ENCODE assay signal across 8 cellular contexts in the genomic region with DNA sequence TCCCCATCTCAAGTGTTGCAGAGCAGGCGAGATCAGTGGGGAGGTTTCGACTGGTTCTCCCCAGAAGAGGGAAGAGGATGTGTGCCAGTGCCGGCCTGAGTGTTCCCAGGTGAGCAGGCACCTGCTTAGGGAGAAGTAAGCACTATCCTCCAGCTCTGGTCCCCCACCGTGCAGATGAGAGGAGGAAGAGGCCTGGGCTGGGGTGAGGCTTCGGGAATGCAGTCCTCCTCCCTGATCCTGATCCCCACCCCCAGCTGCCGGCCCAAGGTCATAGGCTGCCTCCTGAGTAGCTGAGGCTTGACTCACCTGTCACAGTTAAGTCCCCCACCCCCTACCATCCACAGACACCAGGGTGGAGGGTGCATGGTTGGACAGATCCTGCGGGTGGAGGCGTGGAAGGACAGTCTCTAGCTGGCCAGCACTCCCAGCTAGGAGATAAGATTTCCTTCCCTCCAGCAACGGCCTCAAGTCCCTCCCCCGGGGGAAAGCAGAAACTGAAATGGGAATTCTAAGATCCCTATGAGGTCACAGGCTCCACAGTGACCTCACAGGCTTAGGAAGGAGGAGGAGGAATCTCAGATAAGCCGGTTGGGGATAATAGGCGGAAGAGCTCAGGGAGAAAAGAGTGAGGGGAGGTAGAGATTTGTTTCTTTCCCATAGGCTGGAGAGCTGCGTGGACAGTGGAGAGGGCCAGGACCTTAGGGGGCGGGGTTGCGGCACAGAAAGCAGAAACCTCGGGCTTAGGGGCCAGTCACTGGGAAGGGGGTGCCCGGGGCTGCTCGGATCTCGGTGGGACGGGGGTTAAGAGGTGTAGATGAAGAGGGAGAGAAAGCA. TPM values are rescaled to one million over a fixed set of nuclear protein-coding genes. Genes with fewer than 3 reads are reported as not detected.
DNase-seq lines count a peak whose midpoint lies in the region; ATAC-seq lines count a peak whose summit lies in the region.

No MANE protein-coding gene starts in this region.

- H3K27ac ChIP-seq in caudate nucleus (ENCODE audit: low read depth, low read length) = peak overlapping the region; percentile 96
- peak overlapping the region; percentile 76 for H3K27ac ChIP-seq in stomach smooth muscle (ENCODE audit: low read length)

- ATAC-seq in left colon (peak; percentile 31), GM21825 (IDR thresholded peaks at IDR 0.05; ENCODE audit: unreplicated experiment) (no peak)

- peaks cover 32% of the 10 kb centered on the region for H3K4me1 ChIP-seq in stomach smooth muscle (ENCODE audit: control insufficient read depth, insufficient read depth, low read length)

- DNase-seq in NCI-H2029 (lab: John Stamatoyannopoulos, UW) (peak; percentile 63), NCI-H2029 treated with DMSO at 0.1 percent for 48 hours (lab: John Stamatoyannopoulos, UW) (no peak), NCI-H226 (peak; percentile 99), caudate nucleus (lab: John Stamatoyannopoulos, UW) (peak in 1 of 61 donors; percentile 20), left colon (peak; percentile 72 to 85), DMS153 (lab: John Stamatoyannopoulos, UW) (no peak)

- peak overlapping the region; percentile 90 to 94 for H3K4me3 ChIP-seq in stomach smooth muscle (ENCODE audit: low read length in 2 of 2)

- intact Hi-C loops in left colon (cut with DNase I, micrococcal nuclease) = loop anchor here in 1 of 2 donors (10.0 kb wide), 1 partner anchor 100 kb away; no protein-coding TSS in a partner anchor

- no peaks in the 10 kb centered on the region for H3K27me3 ChIP-seq in stomach smooth muscle (ENCODE audit: control insufficient read depth in 1 of 2, insufficient read depth in 2 of 2, low read length in 2 of 2)

- no peaks in the 10 kb centered on the region for H3K9me3 ChIP-seq in stomach smooth muscle (ENCODE audit: control insufficient read depth in 2 of 2, low read length in 2 of 2)

- H3K36me3 ChIP-seq in stomach smooth muscle (ENCODE audit: control insufficient read depth in 2 of 2, insufficient read depth in 2 of 2, low read length in 2 of 2) = peaks cover 19 to 27% of the 10 kb centered on the region in 2 donors

- peak overlapping the region; percentile 82 to 85 for H3K9ac ChIP-seq in stomach smooth muscle (ENCODE audit: low read length in 2 of 2)

RNA-seq across cellular contexts. Expression of gene LRCH4, which starts 1.0 kb away (rescaled TPM):
- total RNA-seq in left colon = 10 to 100 TPM; 66.4 to 69.0 TPM

RNA-seq across cellular contexts. Expression of gene FBXO24, which starts 1.2 kb away (rescaled TPM):
- under 1 TPM; 0.34 to 0.58 TPM for total RNA-seq in left colon

RNA-seq across cellular contexts. Expression of gene SAP25, which starts 11.2 kb away (rescaled TPM):
- total RNA-seq in left colon = 1 to 10 TPM; 1.1 TPM

RNA-seq across cellular contexts. Expression of gene PCOLCE, which starts 17.3 kb away (rescaled TPM):
- total RNA-seq in left colon = 10 to 100 TPM in 1 of 2 donors, 1 to 10 TPM in 1; 8.1 to 15.4 TPM

RNA-seq across cellular contexts. Expression of gene MOSPD3, which starts 27.4 kb away (rescaled TPM):
- 10 to 100 TPM; 15.3 to 18.6 TPM for total RNA-seq in left colon

Comparison
In these comparisons a context has a peak if more than half of its experiments do, and no peak if none do; other contexts are left out.
1. DNase-seq: peak in NCI-H2029 (single experiment), NCI-H226 (single experiment) and left colon (2 of 2); none in NCI-H2029 treated with DMSO at 0.1 percent for 48 hours (single experiment) and DMS153 (single experiment).